ENCODE assay signal across 8 cellular contexts in genomic region chr10:5411941-5412276, GRCh38. TPM values are rescaled to one million over a fixed set of nuclear protein-coding genes. Genes with fewer than 3 reads are reported as not detected.
DNase-seq lines count a peak whose midpoint lies in the region; ATAC-seq, FAIRE-seq and TF ChIP-seq lines count a peak whose summit lies in the region.

No MANE protein-coding gene starts in this region.

- H2AFZ ChIP-seq in GM12878 (ENCODE audit: control insufficient read depth, low read depth, low read length) = peak overlapping the region; percentile 97

- RAD21 ChIA-PET in GM12878 (lab: Charles Lee; ENCODE audit: unreplicated experiment) = no interaction called here

- H3K79me2 ChIP-seq in GM12878 (ENCODE audit: control insufficient read depth, insufficient read depth, low read length) = peaks cover 13% of the 10 kb centered on the region

- in situ Hi-C loops in GM12878 (cut with MboI) = no loop called here

- H3K4me1 ChIP-seq in GM12878 (ENCODE audit: control insufficient read depth, insufficient read depth, low read length) = no peaks in the 10 kb centered on the region

- H3K4me1 Mint-ChIP-seq in natural killer cell = no peaks in the 10 kb centered on the region

- 9% methylated on average over 3 of the region's 3 CpGs for WGBS in GM12878 (ENCODE audit: insufficient coverage, insufficient replicate concordance, low lambda C conversion rate, missing lambda C conversion rate)

- no peak for TF ChIP-seq EP300 in GM12878 (IDR thresholded peaks at IDR 0.05; ENCODE audit: borderline replicate concordance in 1 of 2, control insufficient read depth in 1 of 2, low read depth in 2 of 2, low read length in 2 of 2)

- H3K27ac Mint-ChIP-seq in natural killer cell = no peak overlapping the region

- H3K27me3 Mint-ChIP-seq in natural killer cell (ENCODE audit: low read depth in 2 of 2) = peaks cover 11 to 20% of the 10 kb centered on the region in 2 donors

- no peak for DNase-seq in BJ (ENCODE audit: low read depth)
- DNase-seq in GM12878 (ENCODE audit: low read depth, low spot score) = no peak
- no peak for DNase-seq in natural killer cell
- DNase-seq in NCI-H1105 treated with DMSO at 0.1 percent for 48 hours (lab: John Stamatoyannopoulos, UW) = no peak
- no peak for DNase-seq in HUDEP-2 (lab: John Stamatoyannopoulos, UW; ENCODE audit: unreplicated experiment in 76 of 76)
- no peak for DNase-seq in dedifferentiated amniotic fluid mesenchymal stem cell (ENCODE audit: extremely low spot score)

- SMC1A ChIA-PET in GM12878 (lab: Charles Lee; ENCODE audit: uncharacterized antibody, unreplicated experiment) = interaction anchor here (0.6 to 1.3 kb wide), 2 partner anchors 15 to 28 kb away, joined by 3 to 4 read pairs; no protein-coding TSS in a partner anchor

- FAIRE-seq in GM12878 (lab: Jason Lieb, UNC) = no peak

- no peak for TF ChIP-seq CTCF in BJ (IDR thresholded peaks at IDR 0.05; ENCODE audit: insufficient read depth, low read depth, low read length)
- no peak for TF ChIP-seq CTCF in GM12878 (IDR thresholded peaks at IDR 0.05 in 2 of 3, conservative IDR thresholded peaks at IDR 0.05 in 1 of 3; ENCODE audit: control insufficient read depth in 2 of 3, extremely low read depth in 1 of 3, insufficient read depth in 1 of 3, low read depth in 3 of 3, low read length in 3 of 3)
- TF ChIP-seq CTCF in natural killer cell (IDR thresholded peaks at IDR 0.05) = no peak

- no peak for TF ChIP-seq RAD21 in GM12878 (IDR thresholded peaks at IDR 0.05; ENCODE audit: insufficient read depth, low read depth, low read length)

- POLR2A ChIA-PET in BJ (lab: Charles Lee) (no interaction called here), GM12878 (lab: Charles Lee) (no interaction called here)

- H3K4me3 ChIP-seq in BJ (ENCODE audit: low read depth, low read length) (peak overlapping the region; percentile 98), GM12878 (peak overlapping the region; percentile 80; the same call in 1 of the 2 replicates)

- H3K36me3 ChIP-seq in BJ (ENCODE audit: control insufficient read depth, insufficient read depth, low read length) (no peaks in the 10 kb centered on the region), GM12878 (ENCODE audit: control insufficient read depth in 2 of 2, insufficient read depth in 2 of 2, low read length in 1 of 2) (no peaks in the 10 kb centered on the region)

- CTCF ChIA-PET in BJ (lab: Yijun Ruan, JAX) = interaction anchor here (1.4 kb wide), 1 partner anchor 597 kb away, joined by 3 read pairs; no protein-coding TSS in a partner anchor
- CTCF ChIA-PET in GM12878 (lab: Yijun Ruan, JAX) = interaction anchor here (1.5 kb wide), 1 partner anchor 21 kb away, joined by 6 read pairs; no protein-coding TSS in a partner anchor

- H3K27ac ChIP-seq in GM12878 (ENCODE audit: control insufficient read depth, insufficient read depth) = no peak overlapping the region

- H3K4me3 Mint-ChIP-seq in natural killer cell = peak overlapping the region; percentile 82

- intact Hi-C loops in GM12878 (cut with micrococcal nuclease; ENCODE audit: unreplicated experiment) (no loop called here), natural killer cell (cut with micrococcal nuclease) (no loop called here)

- H3K27me3 ChIP-seq in BJ (ENCODE audit: control insufficient read depth, insufficient read depth, low read length) = no peaks in the 10 kb centered on the region
- H3K27me3 ChIP-seq in GM12878 (replicated peaks in 1 of 2; ENCODE audit: control insufficient read depth in 2 of 2, insufficient read depth in 2 of 2, low read length in 1 of 2) = peaks cover 0 to 4% of the 10 kb centered on the region in 2 experiments; a peak in 1 of 4 replicates

- no peaks in the 10 kb centered on the region for H3K9me3 Mint-ChIP-seq in natural killer cell

- no peaks in the 10 kb centered on the region for H3K36me3 Mint-ChIP-seq in natural killer cell

- H4K20me1 ChIP-seq in GM12878 (ENCODE audit: control insufficient read depth, insufficient read depth) = no peaks in the 10 kb centered on the region

- ATAC-seq in HG03280 (IDR thresholded peaks at IDR 0.05; ENCODE audit: unreplicated experiment) (peak; percentile 8), GM12878 (no peak), natural killer cell (peak in 1 of 3 donors; percentile 3), GM18870 (IDR thresholded peaks at IDR 0.05; ENCODE audit: unreplicated experiment) (no peak)

- BruUV-seq in GM12878 (replicated peaks; lab: Mats Ljungman, UMichigan) = no TSS peak

- H3K9me3 ChIP-seq in GM12878 (replicated peaks; ENCODE audit: control insufficient read depth, insufficient read depth, low read length) = peaks cover 3% of the 10 kb centered on the region; the same call in 1 of the 3 replicates

- TF ChIP-seq POLR2A in GM12878 (IDR thresholded peaks at IDR 0.05; ENCODE audit: low read depth, low read length) = no peak

- peak overlapping the region; percentile 58; the same call in 1 of the 2 replicates for H3K9ac ChIP-seq in GM12878 (ENCODE audit: control insufficient read depth, insufficient read depth, low read length)

- peak overlapping the region; percentile 81 for H3K4me2 ChIP-seq in GM12878 (ENCODE audit: control insufficient read depth, insufficient read depth)

TF ChIP-seq in GM12878, 131 proteins besides CTCF, POLR2A, EP300 and RAD21:
- TF ChIP-seq CEBPB (IDR thresholded peaks at IDR 0.05; ENCODE audit: borderline replicate concordance in 1 of 2, low read depth in 2 of 2, low read length in 2 of 2) = no peak
- TF ChIP-seq BCL11A (IDR thresholded peaks at IDR 0.05; ENCODE audit: low read depth, low read length) = no peak
- no peak for TF ChIP-seq JUNB (IDR thresholded peaks at IDR 0.05)

RNA-seq across cellular contexts. Expression of gene NET1, which starts 0.4 kb away (rescaled TPM):
- polyA plus RNA-seq in BJ (2011; rRNA removed) (62.5 and 70.1 TPM in 2 replicates), GM12878 (2011; rRNA removed) (18.5 and 22.2 TPM in 2 replicates), GM12878 (2014; fragmentation: Illumina TruSeq; extraction: Trizol) (21.2 and 23.9 TPM in 2 replicates), GM12878 (2014; fragmentation: Nextera tagmentation; extraction: Ambion mirVana) (1 to 10 TPM; 6.5 to 8.9 TPM), GM12878 (2014; rRNA removed) (14.1 TPM in 2 replicates), GM12878 (2016; fragmentation: Nextera tagmentation; extraction: Ambion mirVana) (10 to 100 TPM; 21.9 to 22.7 TPM)
- polyA minus RNA-seq in BJ (2011; rRNA and poly(A)+ RNA removed) = 103 and 151 TPM in 2 replicates
- total RNA-seq in GM12878 (2013; cell fraction: nucleolus; rRNA removed) = 5.6 and 6.1 TPM in 2 replicates
- total RNA-seq in GM12878 (2014; rRNA removed) (17.8 and 22.2 TPM in 2 replicates), GM12878 (2014; rRNA removed; fragmentation: Illumina TruSeq; extraction: Trizol) (16.0 and 18.3 TPM in 2 replicates), GM12878 (2021) (17.3 and 18.4 TPM in 2 replicates), natural killer cell (10 to 100 TPM; 10.4 to 17.9 (median 13.8) TPM)
- 8.2 TPM for polyA plus RNA-seq in GM12878 (2011; ENCODE audit: low read depth)
- polyA plus RNA-seq in GM12878 (2011; cell fraction: cytosol; rRNA removed) = 14.3 and 14.4 TPM in 2 replicates
- 10.2 and 10.4 TPM in 2 replicates for polyA plus RNA-seq in GM12878 (2011; cell fraction: nucleus; rRNA removed)
- 9.8 and 10.4 TPM in 2 replicates for polyA plus RNA-seq in GM12878 (2012)
- 23.5 and 24.7 TPM in 2 replicates for polyA minus RNA-seq in GM12878 (2011; rRNA and poly(A)+ RNA removed)
- polyA minus RNA-seq in GM12878 (2011; cell fraction: cytosol; rRNA and poly(A)+ RNA removed) = 11.5 and 19.4 TPM in 2 replicates
- 7.7 and 13.4 TPM in 2 replicates for polyA minus RNA-seq in GM12878 (2011; cell fraction: nucleus; rRNA and poly(A)+ RNA removed)

RNA-seq across cellular contexts. Expression of gene TUBAL3, which starts 7.3 kb away (rescaled TPM):
- polyA plus RNA-seq in BJ (2011; rRNA removed) (not detected in 2 replicates), GM12878 (2011; rRNA removed) (0.03 TPM in 1 of 2 replicates, not detected in the other), GM12878 (2014; fragmentation: Illumina TruSeq; extraction: Trizol) (0.06 TPM in 1 of 2 replicates, not detected in the other), GM12878 (2014; fragmentation: Nextera tagmentation; extraction: Ambion mirVana) (not detected), GM12878 (2014; rRNA removed) (not detected in 2 replicates), GM12878 (2016; fragmentation: Nextera tagmentation; extraction: Ambion mirVana) (not detected)
- polyA minus RNA-seq in BJ (2011; rRNA and poly(A)+ RNA removed) = not detected in 2 replicates
- not detected in 2 replicates for total RNA-seq in GM12878 (2013; cell fraction: nucleolus; rRNA removed)
- total RNA-seq in GM12878 (2014; rRNA removed) (not detected in 2 replicates), GM12878 (2014; rRNA removed; fragmentation: Illumina TruSeq; extraction: Trizol) (not detected in 2 replicates), GM12878 (2021) (not detected in 2 replicates), natural killer cell (not detected)
- not detected for polyA plus RNA-seq in GM12878 (2011; ENCODE audit: low read depth)
- 0.05 TPM in 1 of 2 replicates, not detected in the other for polyA plus RNA-seq in GM12878 (2011; cell fraction: cytosol; rRNA removed)
- polyA plus RNA-seq in GM12878 (2011; cell fraction: nucleus; rRNA removed) = not detected in 2 replicates
- polyA plus RNA-seq in GM12878 (2012) = 0.11 TPM in 1 of 2 replicates, not detected in the other
- polyA minus RNA-seq in GM12878 (2011; rRNA and poly(A)+ RNA removed) = not detected in 2 replicates
- polyA minus RNA-seq in GM12878 (2011; cell fraction: cytosol; rRNA and poly(A)+ RNA removed) = not detected in 2 replicates
- not detected in 2 replicates for polyA minus RNA-seq in GM12878 (2011; cell fraction: nucleus; rRNA and poly(A)+ RNA removed)

RNA-seq across cellular contexts. Expression of gene UCN3, which starts 47.1 kb away (rescaled TPM):
- not detected in 2 replicates for polyA plus RNA-seq in BJ (2011; rRNA removed)
- not detected in 2 replicates for polyA minus RNA-seq in BJ (2011; rRNA and poly(A)+ RNA removed)
- total RNA-seq in GM12878 (2013; cell fraction: nucleolus; rRNA removed) = not detected in 2 replicates
- not detected in 2 replicates for total RNA-seq in GM12878 (2014; rRNA removed)
- total RNA-seq in GM12878 (2014; rRNA removed; fragmentation: Illumina TruSeq; extraction: Trizol) = not detected in 2 replicates
- not detected in 2 replicates for total RNA-seq in GM12878 (2021)
- polyA plus RNA-seq in GM12878 (2011; ENCODE audit: low read depth) = not detected
- not detected in 2 replicates for polyA plus RNA-seq in GM12878 (2011; rRNA removed)
- polyA plus RNA-seq in GM12878 (2011; cell fraction: cytosol; rRNA removed) = not detected in 2 replicates
- not detected in 2 replicates for polyA plus RNA-seq in GM12878 (2011; cell fraction: nucleus; rRNA removed)
- not detected in 2 replicates for polyA plus RNA-seq in GM12878 (2012)
- not detected in 2 replicates for polyA plus RNA-seq in GM12878 (2014; fragmentation: Illumina TruSeq; extraction: Trizol)
- polyA plus RNA-seq in GM12878 (2014; fragmentation: Nextera tagmentation; extraction: Ambion mirVana) = not detected
- not detected in 2 replicates for polyA plus RNA-seq in GM12878 (2014; rRNA removed)
- polyA plus RNA-seq in GM12878 (2016; fragmentation: Nextera tagmentation; extraction: Ambion mirVana) = not detected
- polyA minus RNA-seq in GM12878 (2011; rRNA and poly(A)+ RNA removed) = not detected in 2 replicates
- not detected in 2 replicates for polyA minus RNA-seq in GM12878 (2011; cell fraction: cytosol; rRNA and poly(A)+ RNA removed)
- not detected in 2 replicates for polyA minus RNA-seq in GM12878 (2011; cell fraction: nucleus; rRNA and poly(A)+ RNA removed)
- total RNA-seq in natural killer cell = not detected
